In the genomic region with DNA sequence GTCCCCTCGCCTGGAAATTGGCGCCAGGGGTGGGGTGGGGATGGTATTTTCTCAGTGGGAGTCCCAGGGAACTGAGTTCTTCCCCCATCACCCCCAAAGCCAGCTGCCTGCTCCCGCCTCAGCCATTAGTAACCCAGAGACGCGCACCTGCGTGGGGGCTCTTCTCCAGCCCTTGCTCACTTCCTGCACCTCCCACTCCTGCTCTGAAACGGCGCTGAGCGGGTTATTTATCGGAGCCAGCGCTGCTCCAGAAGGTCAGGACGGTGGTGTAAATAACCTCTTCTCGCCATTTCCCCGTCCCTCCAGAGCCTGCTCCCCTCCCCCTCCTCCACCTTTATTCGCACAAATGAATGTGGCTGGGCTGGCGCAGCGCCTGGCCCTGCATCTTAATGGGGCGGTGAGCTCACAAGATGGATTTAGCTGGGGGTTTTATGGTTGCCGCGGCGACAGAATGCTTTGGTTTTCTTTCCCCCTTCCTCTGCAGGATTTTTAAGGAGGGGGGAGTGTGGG, we compare ENCODE assay signal across 1 cellular context.
A peak's percentile ranks its signal among the peaks of the same experiment; 100 is the strongest.
TF ChIP-seq lines count a peak whose summit lies in the region.

No MANE protein-coding gene starts in this region.

TF ChIP-seq in HEK293, 187 proteins besides CTCF, POLR2A, EP300 and RAD21 (continued from another document and continues in another):
- TF ChIP-seq, protein P1, sequence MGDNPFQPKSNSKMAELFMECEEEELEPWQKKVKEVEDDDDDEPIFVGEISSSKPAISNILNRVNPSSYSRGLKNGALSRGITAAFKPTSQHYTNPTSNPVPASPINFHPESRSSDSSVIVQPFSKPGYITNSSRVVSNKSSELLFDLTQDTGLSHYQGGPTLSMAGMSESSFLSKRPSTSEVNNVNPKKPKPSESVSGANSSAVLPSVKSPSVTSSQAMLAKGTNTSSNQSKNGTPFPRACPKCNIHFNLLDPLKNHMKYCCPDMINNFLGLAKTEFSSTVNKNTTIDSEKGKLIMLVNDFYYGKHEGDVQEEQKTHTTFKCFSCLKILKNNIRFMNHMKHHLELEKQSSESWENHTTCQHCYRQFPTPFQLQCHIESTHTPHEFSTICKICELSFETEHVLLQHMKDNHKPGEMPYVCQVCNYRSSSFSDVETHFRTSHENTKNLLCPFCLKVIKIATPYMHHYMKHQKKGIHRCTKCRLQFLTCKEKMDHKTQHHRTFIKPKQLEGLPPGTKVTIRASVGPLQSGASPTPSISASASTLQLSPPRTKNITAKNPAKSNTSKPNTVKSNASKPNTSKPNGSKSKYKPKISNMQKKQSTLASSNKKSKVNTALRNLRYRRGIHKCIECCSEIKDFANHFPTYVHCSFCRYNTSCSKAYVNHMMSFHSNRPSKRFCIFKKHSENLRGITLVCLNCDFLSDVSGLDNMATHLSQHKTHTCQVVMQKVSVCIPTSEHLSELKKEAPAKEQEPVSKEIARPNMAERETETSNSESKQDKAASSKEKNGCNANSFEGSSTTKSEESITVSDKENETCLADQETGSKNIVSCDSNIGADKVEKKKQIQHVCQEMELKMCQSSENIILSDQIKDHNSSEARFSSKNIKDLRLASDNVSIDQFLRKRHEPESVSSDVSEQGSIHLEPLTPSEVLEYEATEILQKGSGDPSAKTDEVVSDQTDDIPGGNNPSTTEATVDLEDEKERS (tag by site-specific recombination; IDR thresholded peaks at IDR 0.05), result no peak
- TF ChIP-seq SP7 (tag by site-specific recombination; IDR thresholded peaks at IDR 0.05), result peak; percentile 77
- TF ChIP-seq, protein P2, sequence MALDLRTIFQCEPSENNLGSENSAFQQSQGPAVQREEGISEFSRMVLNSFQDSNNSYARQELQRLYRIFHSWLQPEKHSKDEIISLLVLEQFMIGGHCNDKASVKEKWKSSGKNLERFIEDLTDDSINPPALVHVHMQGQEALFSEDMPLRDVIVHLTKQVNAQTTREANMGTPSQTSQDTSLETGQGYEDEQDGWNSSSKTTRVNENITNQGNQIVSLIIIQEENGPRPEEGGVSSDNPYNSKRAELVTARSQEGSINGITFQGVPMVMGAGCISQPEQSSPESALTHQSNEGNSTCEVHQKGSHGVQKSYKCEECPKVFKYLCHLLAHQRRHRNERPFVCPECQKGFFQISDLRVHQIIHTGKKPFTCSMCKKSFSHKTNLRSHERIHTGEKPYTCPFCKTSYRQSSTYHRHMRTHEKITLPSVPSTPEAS (tag by site-specific recombination; IDR thresholded peaks at IDR 0.05), result no peak
- TF ChIP-seq ZNF510 (tag by site-specific recombination; IDR thresholded peaks at IDR 0.05; ENCODE audit: insufficient replicate concordance), result no peak
- TF ChIP-seq ZNF629 (tag by site-specific recombination; IDR thresholded peaks at IDR 0.05), result peak; percentile 61
- no peak for TF ChIP-seq ZNF133 (tag by site-specific recombination; IDR thresholded peaks at IDR 0.05)
- TF ChIP-seq ZNF16 (tag by site-specific recombination; IDR thresholded peaks at IDR 0.05; ENCODE audit: low read depth), result no peak
- no peak for TF ChIP-seq ZNF768 (tag by site-specific recombination; IDR thresholded peaks at IDR 0.05)
- TF ChIP-seq ZNF146 (tag by site-specific recombination; IDR thresholded peaks at IDR 0.05), result no peak
- TF ChIP-seq ZBTB48 (tag by site-specific recombination; IDR thresholded peaks at IDR 0.05), result no peak
- TF ChIP-seq, protein P3, sequence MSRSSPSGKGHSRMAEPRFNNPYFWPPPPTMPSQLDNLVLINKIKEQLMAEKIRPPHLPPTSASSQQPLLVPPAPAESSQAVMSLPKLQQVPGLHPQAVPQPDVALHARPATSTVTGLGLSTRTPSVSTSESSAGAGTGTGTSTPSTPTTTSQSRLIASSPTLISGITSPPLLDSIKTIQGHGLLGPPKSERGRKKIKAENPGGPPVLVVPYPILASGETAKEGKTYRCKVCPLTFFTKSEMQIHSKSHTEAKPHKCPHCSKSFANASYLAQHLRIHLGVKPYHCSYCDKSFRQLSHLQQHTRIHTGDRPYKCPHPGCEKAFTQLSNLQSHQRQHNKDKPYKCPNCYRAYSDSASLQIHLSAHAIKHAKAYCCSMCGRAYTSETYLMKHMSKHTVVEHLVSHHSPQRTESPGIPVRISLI (tag by site-specific recombination; IDR thresholded peaks at IDR 0.05), result no peak
- TF ChIP-seq ZNF501 (tag by site-specific recombination; IDR thresholded peaks at IDR 0.05), result no peak
- TF ChIP-seq, protein P4, sequence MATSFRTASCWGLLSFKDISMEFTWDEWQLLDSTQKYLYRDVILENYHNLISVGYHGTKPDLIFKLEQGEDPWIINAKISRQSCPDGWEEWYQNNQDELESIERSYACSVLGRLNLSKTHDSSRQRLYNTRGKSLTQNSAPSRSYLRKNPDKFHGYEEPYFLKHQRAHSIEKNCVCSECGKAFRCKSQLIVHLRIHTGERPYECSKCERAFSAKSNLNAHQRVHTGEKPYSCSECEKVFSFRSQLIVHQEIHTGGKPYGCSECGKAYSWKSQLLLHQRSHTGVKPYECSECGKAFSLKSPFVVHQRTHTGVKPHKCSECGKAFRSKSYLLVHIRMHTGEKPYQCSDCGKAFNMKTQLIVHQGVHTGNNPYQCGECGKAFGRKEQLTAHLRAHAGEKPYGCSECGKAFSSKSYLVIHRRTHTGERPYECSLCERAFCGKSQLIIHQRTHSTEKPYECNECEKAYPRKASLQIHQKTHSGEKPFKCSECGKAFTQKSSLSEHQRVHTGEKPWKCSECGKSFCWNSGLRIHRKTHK (tag by site-specific recombination; IDR thresholded peaks at IDR 0.05), result no peak
- no peak for TF ChIP-seq GFI1B (tag by site-specific recombination; IDR thresholded peaks at IDR 0.05)
- peak; percentile 57 for TF ChIP-seq FEZF1 (tag by site-specific recombination; IDR thresholded peaks at IDR 0.05)
- TF ChIP-seq, protein P5, sequence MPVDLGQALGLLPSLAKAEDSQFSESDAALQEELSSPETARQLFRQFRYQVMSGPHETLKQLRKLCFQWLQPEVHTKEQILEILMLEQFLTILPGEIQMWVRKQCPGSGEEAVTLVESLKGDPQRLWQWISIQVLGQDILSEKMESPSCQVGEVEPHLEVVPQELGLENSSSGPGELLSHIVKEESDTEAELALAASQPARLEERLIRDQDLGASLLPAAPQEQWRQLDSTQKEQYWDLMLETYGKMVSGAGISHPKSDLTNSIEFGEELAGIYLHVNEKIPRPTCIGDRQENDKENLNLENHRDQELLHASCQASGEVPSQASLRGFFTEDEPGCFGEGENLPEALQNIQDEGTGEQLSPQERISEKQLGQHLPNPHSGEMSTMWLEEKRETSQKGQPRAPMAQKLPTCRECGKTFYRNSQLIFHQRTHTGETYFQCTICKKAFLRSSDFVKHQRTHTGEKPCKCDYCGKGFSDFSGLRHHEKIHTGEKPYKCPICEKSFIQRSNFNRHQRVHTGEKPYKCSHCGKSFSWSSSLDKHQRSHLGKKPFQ (tag by site-specific recombination; IDR thresholded peaks at IDR 0.05), result no peak
- TF ChIP-seq ZNF302 (tag by site-specific recombination; IDR thresholded peaks at IDR 0.05; ENCODE audit: low read depth), result no peak
- TF ChIP-seq, protein P6, sequence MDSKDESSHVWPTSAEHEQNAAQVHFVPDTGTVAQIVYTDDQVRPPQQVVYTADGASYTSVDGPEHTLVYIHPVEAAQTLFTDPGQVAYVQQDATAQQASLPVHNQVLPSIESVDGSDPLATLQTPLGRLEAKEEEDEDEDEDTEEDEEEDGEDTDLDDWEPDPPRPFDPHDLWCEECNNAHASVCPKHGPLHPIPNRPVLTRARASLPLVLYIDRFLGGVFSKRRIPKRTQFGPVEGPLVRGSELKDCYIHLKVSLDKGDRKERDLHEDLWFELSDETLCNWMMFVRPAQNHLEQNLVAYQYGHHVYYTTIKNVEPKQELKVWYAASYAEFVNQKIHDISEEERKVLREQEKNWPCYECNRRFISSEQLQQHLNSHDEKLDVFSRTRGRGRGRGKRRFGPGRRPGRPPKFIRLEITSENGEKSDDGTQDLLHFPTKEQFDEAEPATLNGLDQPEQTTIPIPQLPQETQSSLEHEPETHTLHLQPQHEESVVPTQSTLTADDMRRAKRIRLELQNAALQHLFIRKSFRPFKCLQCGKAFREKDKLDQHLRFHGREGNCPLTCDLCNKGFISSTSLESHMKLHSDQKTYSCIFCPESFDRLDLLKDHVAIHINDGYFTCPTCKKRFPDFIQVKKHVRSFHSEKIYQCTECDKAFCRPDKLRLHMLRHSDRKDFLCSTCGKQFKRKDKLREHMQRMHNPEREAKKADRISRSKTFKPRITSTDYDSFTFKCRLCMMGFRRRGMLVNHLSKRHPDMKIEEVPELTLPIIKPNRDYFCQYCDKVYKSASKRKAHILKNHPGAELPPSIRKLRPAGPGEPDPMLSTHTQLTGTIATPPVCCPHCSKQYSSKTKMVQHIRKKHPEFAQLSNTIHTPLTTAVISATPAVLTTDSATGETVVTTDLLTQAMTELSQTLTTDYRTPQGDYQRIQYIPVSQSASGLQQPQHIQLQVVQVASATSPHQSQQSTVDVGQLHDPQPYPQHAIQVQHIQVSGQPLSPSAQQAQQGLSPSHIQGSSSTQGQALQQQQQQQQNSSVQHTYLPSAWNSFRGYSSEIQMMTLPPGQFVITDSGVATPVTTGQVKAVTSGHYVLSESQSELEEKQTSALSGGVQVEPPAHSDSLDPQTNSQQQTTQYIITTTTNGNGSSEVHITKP (tag by site-specific recombination; IDR thresholded peaks at IDR 0.05), result peak; percentile 90
- TF ChIP-seq ZNF266 (tag by site-specific recombination; IDR thresholded peaks at IDR 0.05; ENCODE audit: low read depth), result no peak
- TF ChIP-seq, protein P7, sequence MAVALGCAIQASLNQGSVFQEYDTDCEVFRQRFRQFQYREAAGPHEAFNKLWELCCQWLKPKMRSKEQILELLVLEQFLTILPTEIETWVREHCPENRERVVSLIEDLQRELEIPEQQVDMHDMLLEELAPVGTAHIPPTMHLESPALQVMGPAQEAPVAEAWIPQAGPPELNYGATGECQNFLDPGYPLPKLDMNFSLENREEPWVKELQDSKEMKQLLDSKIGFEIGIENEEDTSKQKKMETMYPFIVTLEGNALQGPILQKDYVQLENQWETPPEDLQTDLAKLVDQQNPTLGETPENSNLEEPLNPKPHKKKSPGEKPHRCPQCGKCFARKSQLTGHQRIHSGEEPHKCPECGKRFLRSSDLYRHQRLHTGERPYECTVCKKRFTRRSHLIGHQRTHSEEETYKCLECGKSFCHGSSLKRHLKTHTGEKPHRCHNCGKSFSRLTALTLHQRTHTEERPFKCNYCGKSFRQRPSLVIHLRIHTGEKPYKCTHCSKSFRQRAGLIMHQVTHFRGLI (tag by site-specific recombination; IDR thresholded peaks at IDR 0.05), result peak; percentile 93
- TF ChIP-seq ZNF175 (tag by site-specific recombination; IDR thresholded peaks at IDR 0.05), result no peak
- TF ChIP-seq ZNF112 (tag by site-specific recombination; IDR thresholded peaks at IDR 0.05), result no peak
- TF ChIP-seq ZNF776 (tag by site-specific recombination; IDR thresholded peaks at IDR 0.05; ENCODE audit: borderline replicate concordance), result no peak
- TF ChIP-seq ZNF530 (tag by site-specific recombination; IDR thresholded peaks at IDR 0.05; ENCODE audit: low read depth), result no peak
- TF ChIP-seq SALL2 (tag by site-specific recombination; IDR thresholded peaks at IDR 0.05; ENCODE audit: borderline replicate concordance), result no peak
- TF ChIP-seq ZNF843 (tag by site-specific recombination; IDR thresholded peaks at IDR 0.05), result peak; percentile 25; the same call in 1 of the 2 replicates
- no peak for TF ChIP-seq OVOL3 (tag by site-specific recombination; IDR thresholded peaks at IDR 0.05)
- TF ChIP-seq ZNF19 (tag by site-specific recombination; IDR thresholded peaks at IDR 0.05; ENCODE audit: low read depth), result no peak
- no peak for TF ChIP-seq ZNF707 (tag by site-specific recombination; IDR thresholded peaks at IDR 0.05)
- TF ChIP-seq, protein P8, sequence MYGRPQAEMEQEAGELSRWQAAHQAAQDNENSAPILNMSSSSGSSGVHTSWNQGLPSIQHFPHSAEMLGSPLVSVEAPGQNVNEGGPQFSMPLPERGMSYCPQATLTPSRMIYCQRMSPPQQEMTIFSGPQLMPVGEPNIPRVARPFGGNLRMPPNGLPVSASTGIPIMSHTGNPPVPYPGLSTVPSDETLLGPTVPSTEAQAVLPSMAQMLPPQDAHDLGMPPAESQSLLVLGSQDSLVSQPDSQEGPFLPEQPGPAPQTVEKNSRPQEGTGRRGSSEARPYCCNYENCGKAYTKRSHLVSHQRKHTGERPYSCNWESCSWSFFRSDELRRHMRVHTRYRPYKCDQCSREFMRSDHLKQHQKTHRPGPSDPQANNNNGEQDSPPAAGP (tag by site-specific recombination; IDR thresholded peaks at IDR 0.05), result no peak
- TF ChIP-seq, protein P9, sequence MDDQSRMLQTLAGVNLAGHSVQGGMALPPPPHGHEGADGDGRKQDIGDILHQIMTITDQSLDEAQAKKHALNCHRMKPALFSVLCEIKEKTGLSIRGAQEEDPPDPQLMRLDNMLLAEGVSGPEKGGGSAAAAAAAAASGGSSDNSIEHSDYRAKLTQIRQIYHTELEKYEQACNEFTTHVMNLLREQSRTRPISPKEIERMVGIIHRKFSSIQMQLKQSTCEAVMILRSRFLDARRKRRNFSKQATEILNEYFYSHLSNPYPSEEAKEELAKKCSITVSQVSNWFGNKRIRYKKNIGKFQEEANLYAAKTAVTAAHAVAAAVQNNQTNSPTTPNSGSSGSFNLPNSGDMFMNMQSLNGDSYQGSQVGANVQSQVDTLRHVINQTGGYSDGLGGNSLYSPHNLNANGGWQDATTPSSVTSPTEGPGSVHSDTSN (CRISPR knock-in tag; IDR thresholded peaks at IDR 0.05), result no peak
- TF ChIP-seq, protein P10, sequence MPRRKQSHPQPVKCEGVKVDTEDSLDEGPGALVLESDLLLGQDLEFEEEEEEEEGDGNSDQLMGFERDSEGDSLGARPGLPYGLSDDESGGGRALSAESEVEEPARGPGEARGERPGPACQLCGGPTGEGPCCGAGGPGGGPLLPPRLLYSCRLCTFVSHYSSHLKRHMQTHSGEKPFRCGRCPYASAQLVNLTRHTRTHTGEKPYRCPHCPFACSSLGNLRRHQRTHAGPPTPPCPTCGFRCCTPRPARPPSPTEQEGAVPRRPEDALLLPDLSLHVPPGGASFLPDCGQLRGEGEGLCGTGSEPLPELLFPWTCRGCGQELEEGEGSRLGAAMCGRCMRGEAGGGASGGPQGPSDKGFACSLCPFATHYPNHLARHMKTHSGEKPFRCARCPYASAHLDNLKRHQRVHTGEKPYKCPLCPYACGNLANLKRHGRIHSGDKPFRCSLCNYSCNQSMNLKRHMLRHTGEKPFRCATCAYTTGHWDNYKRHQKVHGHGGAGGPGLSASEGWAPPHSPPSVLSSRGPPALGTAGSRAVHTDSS (tag by site-specific recombination; IDR thresholded peaks at IDR 0.05), result no peak
- TF ChIP-seq, protein P11, sequence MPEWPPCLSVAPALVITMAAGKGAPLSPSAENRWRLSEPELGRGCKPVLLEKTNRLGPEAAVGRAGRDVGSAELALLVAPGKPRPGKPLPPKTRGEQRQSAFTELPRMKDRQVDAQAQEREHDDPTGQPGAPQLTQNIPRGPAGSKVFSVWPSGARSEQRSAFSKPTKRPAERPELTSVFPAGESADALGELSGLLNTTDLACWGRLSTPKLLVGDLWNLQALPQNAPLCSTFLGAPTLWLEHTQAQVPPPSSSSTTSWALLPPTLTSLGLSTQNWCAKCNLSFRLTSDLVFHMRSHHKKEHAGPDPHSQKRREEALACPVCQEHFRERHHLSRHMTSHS (tag by site-specific recombination; IDR thresholded peaks at IDR 0.05), result no peak
- no peak for TF ChIP-seq ZNF664 (tag by site-specific recombination; IDR thresholded peaks at IDR 0.05)
- TF ChIP-seq ZNF433 (tag by site-specific recombination; IDR thresholded peaks at IDR 0.05; ENCODE audit: low read depth), result no peak
- TF ChIP-seq BCL11B (tag by site-specific recombination; IDR thresholded peaks at IDR 0.05; ENCODE audit: low read depth), result no peak
- peak; percentile 78; the same call in 1 of the 2 replicates for TF ChIP-seq ZXDB (tag by site-specific recombination; IDR thresholded peaks at IDR 0.05)
- TF ChIP-seq GLIS1 (tag by site-specific recombination; IDR thresholded peaks at IDR 0.05), result peak; percentile 93
- no peak for TF ChIP-seq ZBTB21 (tag by site-specific recombination; IDR thresholded peaks at IDR 0.05)
- TF ChIP-seq KLF10 (tag by site-specific recombination; IDR thresholded peaks at IDR 0.05), result no peak
